ENCODE assay signal across 20 cellular contexts in genomic region chr2:101899257-101899656, GRCh38.
"Had no signal": no experiment of that assay in that cellular context is flagged by ENCODE, and none has a peak within 500 bp of the region (broad histone marks: within the 10 kb centered on the region; RNA-seq: fewer than 3 reads in every experiment).

No MANE protein-coding gene starts in this region.

- H3K4me1 ChIP-seq: ascending aorta, body of pancreas had no signal

- H3K27me3 Mint-ChIP-seq: activated CD4-positive, alpha-beta memory T cell treated with anti-CD3 and anti-CD28 coated beads, Interleukin-2, amount 10 ng/mL, durations not matched to agents 7 days and 5 days; activated naive CD4-positive, alpha-beta T cell treated with anti-CD3 and anti-CD28 coated beads, Interleukin-2, amount 50 U/mL, for 24 hours had no signal

- H3K4me3 Mint-ChIP-seq: activated CD4-positive, alpha-beta memory T cell treated with anti-CD3 and anti-CD28 coated beads, Interleukin-2, amount 10 ng/mL, durations not matched to agents 7 days and 5 days; activated naive CD4-positive, alpha-beta T cell treated with anti-CD3 and anti-CD28 coated beads, Interleukin-2, amount 50 U/mL, for 24 hours; T-cell had no signal

- H3K36me3 Mint-ChIP-seq: T-cell had no signal

- H3K9me3 Mint-ChIP-seq: activated naive CD4-positive, alpha-beta T cell treated with anti-CD3 and anti-CD28 coated beads, Interleukin-2, amount 50 U/mL, for 24 hours had no signal

- DNase-seq: activated CD4-positive, alpha-beta memory T cell treated with anti-CD3 and anti-CD28 coated beads, Interleukin-2, amount 10 ng/mL, durations not matched to agents 7 days and 5 days; activated CD4-positive, alpha-beta T cell treated with anti-CD3 and anti-CD28 coated beads, Interleukin-2, amount 50 U/mL, for 1 hour; activated CD4-positive, CD25-positive, alpha-beta regulatory T cell; activated CD8-positive, alpha-beta memory T cell treated with anti-CD3 and anti-CD28 coated beads, Interleukin-2, amount 50 U/mL, for 4 hours; activated T-cell treated with anti-CD3 and anti-CD28 coated beads, Interleukin-2, amount 50 U/mL, for 72 hours; body of pancreas; central memory CD4-positive, alpha-beta T cell; Karpas-422; NCI-H1105 treated with DMSO at 0.1 percent for 48 hours; NCI-H1436 treated with DMSO at 0.1 percent for 48 hours; NCI-H187; NCI-H2081; NCI-H446; NCI-H524; T-cell had no signal

- H3K27ac ChIP-seq: ascending aorta, body of pancreas, SK-N-MC, VCaP had no signal

- H3K27ac Mint-ChIP-seq: activated CD4-positive, alpha-beta memory T cell treated with anti-CD3 and anti-CD28 coated beads, Interleukin-2, amount 10 ng/mL, durations not matched to agents 7 days and 5 days; activated naive CD4-positive, alpha-beta T cell treated with anti-CD3 and anti-CD28 coated beads, Interleukin-2, amount 50 U/mL, for 24 hours; T-cell had no signal

- H3K27me3 ChIP-seq: ascending aorta, body of pancreas had no signal

- ATAC-seq: activated T-cell treated with anti-CD3 and anti-CD28 coated beads, Interleukin-2, amount 50 U/mL, for 72 hours; body of pancreas; Right ventricle myocardium inferior; T-cell had no signal

- H3K4me3 ChIP-seq: ascending aorta, body of pancreas, SK-N-MC had no signal

- H3K36me3 ChIP-seq: ascending aorta had no signal

- H3K9me3 ChIP-seq: ascending aorta, body of pancreas had no signal
